In the genomic region with DNA sequence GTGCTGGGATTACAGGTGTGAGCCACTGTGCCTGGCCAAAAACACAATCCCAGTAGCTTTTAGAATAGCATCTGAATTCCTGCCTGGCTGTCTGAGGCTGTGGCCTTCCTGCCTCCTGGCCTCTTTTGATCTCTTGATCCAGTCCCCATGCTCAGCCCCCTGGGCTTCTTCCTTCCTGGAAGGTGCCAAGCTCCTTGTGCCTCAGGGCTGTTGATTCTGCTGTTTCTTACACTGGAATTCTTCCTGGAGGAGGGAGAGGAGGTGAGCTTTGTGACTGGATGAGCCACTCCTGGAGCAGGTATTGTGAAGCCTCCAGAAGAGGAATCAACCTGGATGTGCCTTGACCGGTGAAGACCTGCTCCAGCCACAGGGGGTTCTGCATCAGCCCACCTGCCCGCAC, we compare ENCODE assay signal across 24 cellular contexts.
"Had no signal": no experiment of that assay in that cellular context is flagged by ENCODE, and none has a peak within 500 bp of the region (broad histone marks: within the 10 kb centered on the region; RNA-seq: fewer than 3 reads in every experiment).

No MANE protein-coding gene starts in this region.

- H3K9me3 ChIP-seq: colonic mucosa, esophagus muscularis mucosa, esophagus squamous epithelium, gastrocnemius medialis, gastroesophageal sphincter, heart left ventricle had no signal

- ATAC-seq: effector memory CD8-positive, alpha-beta T cell; esophagus mucosa; foreskin keratinocyte; gastrocnemius medialis; gastroesophageal sphincter; heart left ventricle; heart right ventricle had no signal

- H3K36me3 ChIP-seq: colonic mucosa, esophagus muscularis mucosa, esophagus squamous epithelium, gastrocnemius medialis, gastroesophageal sphincter, heart left ventricle, heart right ventricle had no signal

- H3K4me3 ChIP-seq: colonic mucosa, coronary artery, dorsolateral prefrontal cortex, esophagus muscularis mucosa, esophagus squamous epithelium, gastrocnemius medialis, gastroesophageal sphincter, heart left ventricle, heart right ventricle had no signal

- DNase-seq: colonic mucosa; cortex of kidney; dermis blood vessel endothelial cell; dorsolateral prefrontal cortex; effector CD4-positive, alpha-beta T cell; effector CD8-positive, alpha-beta T cell; effector memory CD4-positive, alpha-beta T cell; effector memory CD8-positive, alpha-beta T cell; endodermal cell; erythroblast; esophagus squamous epithelium; foreskin fibroblast; foreskin keratinocyte; foreskin melanocyte; gastrocnemius medialis; glutamatergic neuron; heart left ventricle; heart right ventricle had no signal

- H3K27ac ChIP-seq: colonic mucosa, coronary artery, dorsolateral prefrontal cortex, epithelial cell of prostate, esophagus muscularis mucosa, esophagus squamous epithelium, foreskin keratinocyte, gastrocnemius medialis, gastroesophageal sphincter, heart left ventricle, heart right ventricle had no signal

- H3K27me3 ChIP-seq: colonic mucosa, foreskin keratinocyte, gastrocnemius medialis, heart left ventricle had no signal

- H3K27ac Mint-ChIP-seq: dendritic cell treated with granulocyte-macrophage colony-stimulating factor and Interleukin-4, amounts not matched to agents 40 ng/mL and 50 ng/mL, for 4 days; effector memory CD8-positive, alpha-beta T cell; endodermal cell had no signal

- H3K9me3 Mint-ChIP-seq: effector memory CD8-positive, alpha-beta T cell; endodermal cell had no signal

- H3K4me1 ChIP-seq: colonic mucosa, esophagus muscularis mucosa, esophagus squamous epithelium, foreskin keratinocyte, gastrocnemius medialis, gastroesophageal sphincter, heart left ventricle had no signal

- H3K4me3 Mint-ChIP-seq: dendritic cell treated with granulocyte-macrophage colony-stimulating factor and Interleukin-4, amounts not matched to agents 40 ng/mL and 50 ng/mL, for 4 days; effector memory CD8-positive, alpha-beta T cell; endodermal cell had no signal
